8 cellular contexts compared by ENCODE assay signal in the genomic region with DNA sequence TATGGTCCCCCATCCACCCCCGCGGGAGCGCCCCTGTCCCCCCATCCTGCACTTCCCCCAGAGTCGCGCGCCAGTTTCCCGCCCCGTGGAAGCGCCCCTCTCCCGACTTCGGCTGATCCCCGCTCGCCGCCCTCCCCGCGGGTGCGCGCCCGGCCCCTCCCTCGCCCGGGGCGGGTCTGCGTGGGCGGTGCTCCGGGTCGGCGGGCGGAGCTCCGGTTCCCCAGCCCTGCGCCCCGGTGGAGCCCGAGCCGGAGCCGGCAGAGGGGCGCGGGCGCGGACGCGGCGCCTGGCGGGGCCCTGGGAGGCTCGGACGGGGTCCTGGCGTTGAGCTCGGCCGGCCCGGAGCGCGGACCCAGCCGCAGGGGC. TPM values are rescaled to one million over a fixed set of nuclear protein-coding genes. Genes with fewer than 3 reads are reported as not detected.
DNase-seq lines count a peak whose midpoint lies in the region; ATAC-seq, FAIRE-seq and TF ChIP-seq lines count a peak whose summit lies in the region.

A gene (plus strand): TSS at position 223 of the 366 bp plus-strand sequence. CDS start 148 bp downstream, outside the sequence.

- DNase-seq in D721Med (ENCODE audit: insufficient read length, low spot score) (peak; percentile 60), NCI-H128 (lab: John Stamatoyannopoulos, UW; ENCODE audit: unreplicated experiment) (peak; percentile 61), glutamatergic neuron (peak; percentile 72), mucosa of gallbladder (ENCODE audit: low spot score) (no peak), DMS114 treated with DMSO at 0.1 percent for 48 hours (lab: John Stamatoyannopoulos, UW; ENCODE audit: unreplicated experiment) (no peak), SJCRH30 (no peak)

- no peaks in the 10 kb centered on the region for H3K9me3 ChIP-seq in skeletal muscle tissue (ENCODE audit: control insufficient read depth in 3 of 3, low read length in 3 of 3)
- H3K9me3 ChIP-seq in SJCRH30 (replicated peaks): 0 out of 2 replicates have a peak, but pooled peaks cover 4% of the 10 kb centered on the region

- H3K4me3 ChIP-seq in skeletal muscle tissue (ENCODE audit: low read length in 3 of 3) (peak within 1 kb of the TSS; percentile 29 to 59 (median 32)), SJCRH30 (no peak within 1 kb of the TSS; the same call in 1 of the 2 replicates)

- H3K27ac ChIP-seq in skeletal muscle tissue (ENCODE audit: low read depth, low read length) (no peak within 1 kb of the TSS), SJCRH30 (no peak within 1 kb of the TSS)

- no peaks in the 10 kb centered on the region for H3K9me3 Mint-ChIP-seq in activated T-helper 17 cell treated with anti-CD3 and anti-CD28 coated beads, Interleukin-2, amount 50 U/mL, for 72 hours
- H3K9me3 Mint-ChIP-seq in glutamatergic neuron (ENCODE audit: unreplicated experiment): peaks cover 3% of the 10 kb centered on the region

- peaks cover 0 to 3% (median 0%) of the 10 kb centered on the region in 3 donors for H3K4me1 ChIP-seq in skeletal muscle tissue (ENCODE audit: control insufficient read depth in 3 of 3, insufficient read depth in 3 of 3, low read length in 3 of 3)
- no peaks in the 10 kb centered on the region for H3K4me1 ChIP-seq in SJCRH30

- H3K27me3 Mint-ChIP-seq in activated T-helper 17 cell treated with anti-CD3 and anti-CD28 coated beads, Interleukin-2, amount 50 U/mL, for 72 hours: peaks cover 18% of the 10 kb centered on the region
- H3K27me3 Mint-ChIP-seq in glutamatergic neuron (ENCODE audit: unreplicated experiment): peaks cover 2% of the 10 kb centered on the region

- TF ChIP-seq CTCF in D721Med (IDR thresholded peaks at IDR 0.05; ENCODE audit: insufficient read depth, missing control alignments) (no peak), glutamatergic neuron (IDR thresholded peaks at IDR 0.05; ENCODE audit: partially characterized antibody, unreplicated experiment) (no peak)

- ATAC-seq in activated T-helper 17 cell treated with anti-CD3 and anti-CD28 coated beads, Interleukin-2, amount 50 U/mL, for 72 hours (replicated peaks): peak; percentile 67

- H3K36me3 Mint-ChIP-seq in activated T-helper 17 cell treated with anti-CD3 and anti-CD28 coated beads, Interleukin-2, amount 50 U/mL, for 72 hours (ENCODE audit: low read depth): peaks cover 5% of the 10 kb centered on the region
- no peaks in the 10 kb centered on the region for H3K36me3 Mint-ChIP-seq in glutamatergic neuron (ENCODE audit: unreplicated experiment)

- no peak for FAIRE-seq in D721Med (lab: Jason Lieb, UNC)

- H3K4me1 Mint-ChIP-seq in activated T-helper 17 cell treated with anti-CD3 and anti-CD28 coated beads, Interleukin-2, amount 50 U/mL, for 72 hours: peaks cover 14% of the 10 kb centered on the region
- H3K4me1 Mint-ChIP-seq in glutamatergic neuron (ENCODE audit: low read depth, unreplicated experiment): peaks cover 2% of the 10 kb centered on the region

- no peak within 1 kb of the TSS for H3K9ac ChIP-seq in skeletal muscle tissue (ENCODE audit: low read depth in 1 of 3, low read length in 3 of 3)

- H3K27me3 ChIP-seq in skeletal muscle tissue (ENCODE audit: control insufficient read depth in 3 of 3, insufficient read depth in 3 of 3, low read length in 3 of 3) (peaks cover 22 to 40% (median 36%) of the 10 kb centered on the region in 3 donors), SJCRH30 (no peaks in the 10 kb centered on the region)

- H3K4me3 Mint-ChIP-seq in activated T-helper 17 cell treated with anti-CD3 and anti-CD28 coated beads, Interleukin-2, amount 50 U/mL, for 72 hours: peak within 1 kb of the TSS; percentile 72
- H3K4me3 Mint-ChIP-seq in glutamatergic neuron (ENCODE audit: unreplicated experiment): peak within 1 kb of the TSS; percentile 83

- no peaks in the 10 kb centered on the region for H3K36me3 ChIP-seq in skeletal muscle tissue (ENCODE audit: control insufficient read depth in 3 of 3, insufficient read depth in 3 of 3, low read length in 3 of 3)
- no peaks in the 10 kb centered on the region for H3K36me3 ChIP-seq in SJCRH30

- no peak within 1 kb of the TSS for H3K27ac Mint-ChIP-seq in activated T-helper 17 cell treated with anti-CD3 and anti-CD28 coated beads, Interleukin-2, amount 50 U/mL, for 72 hours
- H3K27ac Mint-ChIP-seq in glutamatergic neuron (ENCODE audit: unreplicated experiment): no peak within 1 kb of the TSS

RNA-seq across cellular contexts. Expression of the gene that starts here (rescaled TPM):
- total RNA-seq in activated T-helper 17 cell treated with anti-CD3 and anti-CD28 coated beads, Interleukin-2, amount 50 U/mL, for 72 hours: under 1 TPM; 0.17 to 0.50 TPM
- total RNA-seq in glutamatergic neuron (ENCODE audit: unreplicated experiment) (7.7 TPM), skeletal muscle tissue (under 0.01 TPM), mucosa of gallbladder (2.0 TPM)
- 0.41 TPM in 1 of 2 replicates, not detected in the other for total RNA-seq in SJCRH30 (2014; rRNA removed; shearing (Covaris generic))

Comparison
In these comparisons a context has a peak if more than half of its experiments do, and no peak if none do; other contexts are left out.
1. Peak in ATAC-seq in activated T-helper 17 cell treated with anti-CD3 and anti-CD28 coated beads, Interleukin-2, amount 50 U/mL, for 72 hours; RNA of the gene not detected or under 1 TPM.
2. DNase-seq: peak in D721Med (single experiment), NCI-H128 (single experiment) and glutamatergic neuron (single experiment); none in mucosa of gallbladder (single experiment), DMS114 treated with DMSO at 0.1 percent for 48 hours (single experiment) and SJCRH30 (0 of 2).